In genomic region chr18:76983184-76983583, GRCh38 we compare ENCODE assay signal across 9 cellular contexts.
DNase-seq lines count a peak whose midpoint lies in the region; ATAC-seq and TF ChIP-seq lines count a peak whose summit lies in the region.
"Had no signal": no experiment of that assay in that cellular context is flagged by ENCODE, and none has a peak within 500 bp of the region (broad histone marks: within the 10 kb centered on the region; RNA-seq: fewer than 3 reads in every experiment).

No MANE protein-coding gene starts in this region.

- DNase-seq in CD1c-positive myeloid dendritic cell (ENCODE audit: extremely low spot score) (peak; percentile 80), NCI-H526 (lab: John Stamatoyannopoulos, UW) (peak; percentile 32 to 87), dermis blood vessel endothelial cell (peak; percentile 86), lower leg skin (ENCODE audit: low spot score in 2 of 2) (peak; percentile 73 to 95)
- peak; percentile 87 for DNase-seq in activated CD4-positive, alpha-beta T cell treated with anti-CD3 and anti-CD28 coated beads, Interleukin-2, amount 10 ng/mL, durations not matched to agents 7 days and 5 days
- DNase-seq in stimulated activated CD8-positive, alpha-beta memory T cell treated with anti-CD3 and anti-CD28 coated beads, Interleukin-12 subunit alpha, Interleukin-12 subunit beta, amount 100 ng/mL, for 24 hours (ENCODE audit: extremely low read depth) = peak; percentile 66

- TF ChIP-seq CTCF in lower leg skin (IDR thresholded peaks at IDR 0.05) = peak in 1 of 3 donors; percentile 54

- H3K27ac Mint-ChIP-seq in activated CD4-positive, alpha-beta T cell treated with anti-CD3 and anti-CD28 coated beads, Interleukin-2, amount 10 ng/mL, durations not matched to agents 7 days and 5 days = no peak overlapping the region
- H3K27ac Mint-ChIP-seq: activated naive CD4-positive, alpha-beta T cell treated with anti-CD3 and anti-CD28 coated beads, Interleukin-2, amount 50 U/mL, for 24 hours had no signal

- 14 to 17% methylated on average over 14 to 15 of the region's 15 CpGs for WGBS in lower leg skin, 2 donors

- no peak overlapping the region for H3K4me3 ChIP-seq in lower leg skin (ENCODE audit: low read depth, poor library complexity, severe bottlenecking)

- POLR2A ChIA-PET in activated CD4-positive, alpha-beta T cell treated with anti-CD3 and anti-CD28 coated beads, Interleukin-2, amount 10 ng/mL, durations not matched to agents 7 days and 5 days (lab: Charles Lee) = no interaction called here

- no peaks in the 10 kb centered on the region for H3K27me3 Mint-ChIP-seq in activated CD4-positive, alpha-beta T cell treated with anti-CD3 and anti-CD28 coated beads, Interleukin-2, amount 10 ng/mL, durations not matched to agents 7 days and 5 days
- H3K27me3 Mint-ChIP-seq: activated naive CD4-positive, alpha-beta T cell treated with anti-CD3 and anti-CD28 coated beads, Interleukin-2, amount 50 U/mL, for 24 hours had no signal

- intact Hi-C loops in lower leg skin (cut with DNase I; ENCODE audit: low total_unique reads) = loop anchor here (10.0 kb wide), 1 partner anchor 178 kb away; no protein-coding TSS in a partner anchor

- no peak overlapping the region for H3K4me3 Mint-ChIP-seq in activated CD4-positive, alpha-beta T cell treated with anti-CD3 and anti-CD28 coated beads, Interleukin-2, amount 10 ng/mL, durations not matched to agents 7 days and 5 days
- H3K4me3 Mint-ChIP-seq: activated naive CD4-positive, alpha-beta T cell treated with anti-CD3 and anti-CD28 coated beads, Interleukin-2, amount 50 U/mL, for 24 hours had no signal

- no peak for TF ChIP-seq POLR2A in lower leg skin (IDR thresholded peaks at IDR 0.05)

- H3K4me1 Mint-ChIP-seq in activated CD4-positive, alpha-beta T cell treated with anti-CD3 and anti-CD28 coated beads, Interleukin-2, amount 10 ng/mL, durations not matched to agents 7 days and 5 days = peaks cover 4% of the 10 kb centered on the region

- CTCF ChIA-PET in activated CD4-positive, alpha-beta T cell treated with anti-CD3 and anti-CD28 coated beads, Interleukin-2, amount 10 ng/mL, durations not matched to agents 7 days and 5 days (lab: Charles Lee) = interaction anchor here (0.6 to 3.6 kb wide), 23 partner anchors 9 to 229 kb away, joined by 3 to 23 read pairs (median 4); no protein-coding TSS in a partner anchor

- ATAC-seq in GM19372 (IDR thresholded peaks at IDR 0.05; ENCODE audit: low read depth, unreplicated experiment) (peak; percentile 78), HG03457 (IDR thresholded peaks at IDR 0.05; ENCODE audit: unreplicated experiment) (peak; percentile 65)

- H3K9me3 Mint-ChIP-seq in activated CD4-positive, alpha-beta T cell treated with anti-CD3 and anti-CD28 coated beads, Interleukin-2, amount 10 ng/mL, durations not matched to agents 7 days and 5 days = no peaks in the 10 kb centered on the region
- H3K9me3 Mint-ChIP-seq: activated naive CD4-positive, alpha-beta T cell treated with anti-CD3 and anti-CD28 coated beads, Interleukin-2, amount 50 U/mL, for 24 hours had no signal

- no peaks in the 10 kb centered on the region for H3K36me3 Mint-ChIP-seq in activated CD4-positive, alpha-beta T cell treated with anti-CD3 and anti-CD28 coated beads, Interleukin-2, amount 10 ng/mL, durations not matched to agents 7 days and 5 days (ENCODE audit: low read depth)
